9 cellular contexts compared by ENCODE assay signal in the genomic region with DNA sequence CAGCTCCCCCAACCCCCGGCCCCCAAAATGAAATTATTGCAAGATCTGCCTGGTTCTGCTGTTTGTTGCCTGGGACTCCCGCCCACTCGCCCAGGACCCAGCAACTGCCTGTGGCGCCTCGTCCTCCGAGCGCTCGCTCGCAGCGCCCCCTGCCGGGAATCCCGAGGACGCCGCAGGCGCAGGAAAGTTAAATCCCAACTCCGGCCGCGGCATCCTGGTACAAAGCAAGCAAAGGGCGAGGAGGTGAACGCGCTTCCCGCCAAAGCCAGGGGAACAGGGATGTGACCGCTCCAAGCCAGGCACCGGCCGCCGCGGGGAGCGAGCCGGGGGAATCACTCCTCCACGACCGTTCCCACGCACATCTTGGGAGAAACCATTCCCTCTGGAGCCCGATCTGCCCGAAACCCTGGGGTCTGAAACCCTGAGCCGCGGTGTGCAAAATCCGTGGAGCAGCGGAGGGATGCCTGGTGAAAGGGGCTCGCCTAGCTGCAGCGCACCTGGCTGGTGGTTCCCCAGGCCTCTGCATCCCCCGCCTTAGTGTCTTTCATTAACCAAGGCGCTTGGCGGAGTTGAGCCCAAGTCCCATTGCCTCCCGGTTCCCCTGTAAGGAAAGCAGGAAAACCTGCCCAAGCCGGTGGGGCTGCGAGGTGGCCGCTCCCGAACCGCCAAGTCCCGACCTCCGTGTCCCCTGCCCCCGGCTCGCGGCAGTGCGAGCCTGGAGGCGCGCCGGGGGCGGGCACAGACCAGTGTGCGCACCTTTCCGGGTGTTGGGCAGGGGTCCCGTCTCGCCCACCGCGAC. TPM values are rescaled to one million over a fixed set of nuclear protein-coding genes. Genes with fewer than 3 reads are reported as not detected.
DNase-seq lines count a peak whose midpoint lies in the region; ATAC-seq and TF ChIP-seq lines count a peak whose summit lies in the region.
"Had no signal": no experiment of that assay in that cellular context is flagged by ENCODE, and none has a peak within 500 bp of the region (broad histone marks: within the 10 kb centered on the region; RNA-seq: fewer than 3 reads in every experiment).

No MANE protein-coding gene starts in this region.

- H3K4me1 Mint-ChIP-seq in effector memory CD8-positive, alpha-beta T cell (ENCODE audit: low read depth in 2 of 2) = peaks cover 4% of the 10 kb centered on the region in 2 donors
- H3K4me1 Mint-ChIP-seq: central memory CD8-positive, alpha-beta T cell had no signal

- H3K27ac ChIP-seq in VCaP (no peak overlapping the region), lower lobe of right lung (peak overlapping the region; percentile 67)

- H3K4me1 ChIP-seq in lower lobe of right lung = peaks cover 6% of the 10 kb centered on the region

- H3K4me3 Mint-ChIP-seq in effector memory CD8-positive, alpha-beta T cell = peak overlapping the region; percentile 29 to 53
- H3K4me3 Mint-ChIP-seq: central memory CD8-positive, alpha-beta T cell had no signal

- peaks cover 14 to 24% of the 10 kb centered on the region in 2 donors for H3K27me3 Mint-ChIP-seq in effector memory CD8-positive, alpha-beta T cell

- peaks cover 4% of the 10 kb centered on the region for H3K36me3 Mint-ChIP-seq in effector memory CD8-positive, alpha-beta T cell (ENCODE audit: insufficient read depth)

- peak; percentile 60 for DNase-seq in DMS79 (lab: John Stamatoyannopoulos, UW)
- peak; percentile 67 for DNase-seq in KBM-7
- no peak for DNase-seq in effector memory CD8-positive, alpha-beta T cell
- peak; percentile 81 for DNase-seq in lower lobe of right lung
- peak in 2 of 3 experiments; percentile 15 to 43 for DNase-seq in stimulated activated CD4-positive, alpha-beta T cell treated with anti-CD3 and anti-CD28 coated beads, TNF-alpha, amount 100 ng/mL, for 24 hours (ENCODE audit: low read depth in 3 of 3)
- no peak for DNase-seq in NOMO-1 (lab: John Stamatoyannopoulos, UW; ENCODE audit: unreplicated experiment in 2 of 2)

- ATAC-seq in GM21423 (IDR thresholded peaks at IDR 0.05; ENCODE audit: unreplicated experiment) = peak; percentile 42
- no peak for ATAC-seq in effector memory CD8-positive, alpha-beta T cell (replicated peaks)
- peak; percentile 81 to 84 for ATAC-seq in lower lobe of right lung

- peaks cover 18% of the 10 kb centered on the region for H3K27me3 ChIP-seq in lower lobe of right lung (ENCODE audit: low read depth)

- TF ChIP-seq CTCF in VCaP (conservative IDR thresholded peaks at IDR 0.05) (peak; percentile 94), lower lobe of right lung (IDR thresholded peaks at IDR 0.05) (peak; percentile 84)

- peaks cover 11% of the 10 kb centered on the region for H3K36me3 ChIP-seq in lower lobe of right lung

- H3K4me3 ChIP-seq in lower lobe of right lung = peak overlapping the region; percentile 71

- in situ Hi-C loops in KBM-7 (cut with MboI; ENCODE audit: low pct_unique_long_range_greater_than_20kb, low sequenced_read_pairs) = no loop called here

- intact Hi-C loops in lower lobe of right lung (cut with DNase I) = no loop called here

- no peaks in the 10 kb centered on the region for H3K9me3 ChIP-seq in lower lobe of right lung

- no peak overlapping the region for H3K27ac Mint-ChIP-seq in effector memory CD8-positive, alpha-beta T cell

- no peaks in the 10 kb centered on the region for H3K9me3 Mint-ChIP-seq in effector memory CD8-positive, alpha-beta T cell
- H3K9me3 Mint-ChIP-seq: central memory CD8-positive, alpha-beta T cell had no signal

RNA-seq across cellular contexts. Expression of a gene that starts 1.2 kb away (rescaled TPM):
- total RNA-seq in lower lobe of right lung = 29.3 TPM

Comparison
In these comparisons a context has a peak if more than half of its experiments do, and no peak if none do; other contexts are left out.
1. DNase-seq: peak in DMS79 (single experiment), KBM-7 (single experiment), lower lobe of right lung (single experiment) and stimulated activated CD4-positive, alpha-beta T cell treated with anti-CD3 and anti-CD28 coated beads, TNF-alpha, amount 100 ng/mL, for 24 hours (2 of 3); none in effector memory CD8-positive, alpha-beta T cell (0 of 3) and NOMO-1 (0 of 2).